In genomic region chr1:227587968-227588367, GRCh38 we compare ENCODE assay signal across 8 cellular contexts.
"Had no signal": no experiment of that assay in that cellular context is flagged by ENCODE, and none has a peak within 500 bp of the region (broad histone marks: within the 10 kb centered on the region; RNA-seq: fewer than 3 reads in every experiment).

No MANE protein-coding gene starts in this region.

- H3K4me3 ChIP-seq: GM12878 had no signal

- FAIRE-seq: G401.6, GM12878, GM12891, GM12892, GM18507, GM19239 had no signal

- DNase-seq: GDM1, GF-D8 had no signal

- ATAC-seq: GM12878 had no signal
